Comparison of ENCODE assay signal across 1 cellular context in genomic region chr1:235325139-235325538, GRCh38.
TF ChIP-seq lines count a peak whose summit lies in the region.

No MANE protein-coding gene starts in this region.

TF ChIP-seq in neural cell, 6 proteins besides CTCF, POLR2A, EP300 and RAD21:
- no peak for TF ChIP-seq REST (IDR thresholded peaks at IDR 0.05; ENCODE audit: borderline replicate concordance)
- TF ChIP-seq POLR2AphosphoS5 (IDR thresholded peaks at IDR 0.05), result no peak
- TF ChIP-seq MXI1 (conservative IDR thresholded peaks at IDR 0.05; ENCODE audit: poor library complexity, severe bottlenecking), result no peak
- no peak for TF ChIP-seq TAF1 (IDR thresholded peaks at IDR 0.05; ENCODE audit: low read depth)
- no peak for TF ChIP-seq EZH2 (IDR thresholded peaks at IDR 0.05; ENCODE audit: borderline replicate concordance, insufficient read depth, low read length, poor library complexity, severe bottlenecking)
- no peak for TF ChIP-seq SMC3 (conservative IDR thresholded peaks at IDR 0.05; ENCODE audit: poor library complexity)
